ENCODE assay signal across 8 cellular contexts in the genomic region with DNA sequence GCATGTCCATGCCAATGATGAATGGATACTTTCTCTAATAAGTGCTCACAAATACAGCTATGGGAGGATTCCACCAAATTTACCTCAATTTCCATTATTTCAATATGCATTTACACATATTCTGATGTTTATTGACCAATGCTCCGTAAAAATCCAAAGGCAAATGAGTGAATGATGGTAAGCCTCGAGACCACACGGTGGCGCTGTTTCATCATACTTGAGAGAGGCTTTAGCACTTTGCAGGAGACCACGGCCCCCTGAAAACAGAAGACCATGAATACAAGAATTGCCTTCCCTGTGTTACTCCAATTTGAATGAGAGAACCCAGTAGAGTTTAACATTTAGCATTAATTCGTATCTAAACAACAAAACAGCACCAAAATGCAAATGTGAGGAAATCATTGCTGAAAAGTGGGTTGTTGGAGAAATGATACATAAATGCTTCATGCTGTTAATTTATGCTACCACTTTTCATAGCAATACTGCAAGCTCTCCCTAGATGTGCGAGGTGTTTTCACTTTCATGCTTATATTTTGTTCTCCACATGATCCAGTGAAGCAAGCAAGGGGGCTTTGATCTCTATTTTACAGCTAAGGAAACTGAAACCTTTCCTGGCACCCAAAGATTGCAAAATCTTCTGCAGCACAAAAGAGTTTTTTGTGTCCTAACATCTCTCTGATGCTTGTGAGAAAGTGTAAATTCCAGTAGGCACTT. TPM values are rescaled to one million over a fixed set of nuclear protein-coding genes. Genes with fewer than 3 reads are reported as not detected.
DNase-seq lines count a peak whose midpoint lies in the region; ATAC-seq, FAIRE-seq and TF ChIP-seq lines count a peak whose summit lies in the region.

No MANE protein-coding gene starts in this region.

- intact Hi-C loops in gastrocnemius medialis (cut with DNase I; ENCODE audit: low total_unique reads) = loop anchor here (1.0 kb wide), 3 partner anchors 180 to 486 kb away; no protein-coding TSS in a partner anchor

- no peaks in the 10 kb centered on the region for H3K79me2 ChIP-seq in astrocyte (ENCODE audit: insufficient read depth, low read length)

- no peak overlapping the region for H3K4me2 ChIP-seq in astrocyte (ENCODE audit: low read length)

- no peak overlapping the region for H3K9ac ChIP-seq in astrocyte (ENCODE audit: low read length)

- no peaks in the 10 kb centered on the region for H3K36me3 Mint-ChIP-seq in astrocyte (ENCODE audit: low read depth, unreplicated experiment)

- H3K27ac ChIP-seq in astrocyte (ENCODE audit: low read depth, low read length) (no peak overlapping the region), gastrocnemius medialis (no peak overlapping the region)

- H3K4me3 Mint-ChIP-seq in astrocyte (ENCODE audit: unreplicated experiment) = no peak overlapping the region

- H2AFZ ChIP-seq in astrocyte (ENCODE audit: low read depth, low read length) = no peak overlapping the region

- in situ Hi-C loops in GM13976 (cut with MboI; ENCODE audit: low sequenced_read_pairs, unreplicated experiment) (loop anchor here (5.0 to 10.0 kb wide), 2 partner anchors 185 to 482 kb away; no protein-coding TSS in a partner anchor), gastrocnemius medialis (cut with MboI; ENCODE audit: low sequenced_read_pairs in 4 of 4) (loop anchor here (5.0 kb wide), 4 partner anchors 180 to 485 kb away; no protein-coding TSS in a partner anchor)

- no peak for TF ChIP-seq POLR2A in gastrocnemius medialis (IDR thresholded peaks at IDR 0.05)

- peaks cover 4% of the 10 kb centered on the region for H3K4me1 ChIP-seq in astrocyte (ENCODE audit: insufficient read depth, low read length)
- H3K4me1 ChIP-seq in gastrocnemius medialis = peaks cover 0 to 8% of the 10 kb centered on the region in 2 donors

- no peak overlapping the region for H3K4me3 ChIP-seq in astrocyte (ENCODE audit: insufficient read depth, low read depth, low read length)
- H3K4me3 ChIP-seq in gastrocnemius medialis = no peak overlapping the region

- H3K9me3 Mint-ChIP-seq in astrocyte (ENCODE audit: unreplicated experiment) = no peaks in the 10 kb centered on the region

- peaks cover 11% of the 10 kb centered on the region for H3K27me3 Mint-ChIP-seq in astrocyte (ENCODE audit: low read depth, unreplicated experiment)

- peaks cover 3% of the 10 kb centered on the region for H3K4me1 Mint-ChIP-seq in astrocyte (ENCODE audit: low read depth, unreplicated experiment)

- no peaks in the 10 kb centered on the region for H3K9me3 ChIP-seq in astrocyte (ENCODE audit: insufficient read depth, low read depth, low read length)
- no peaks in the 10 kb centered on the region for H3K9me3 ChIP-seq in gastrocnemius medialis

- peak; percentile 73 for FAIRE-seq in astrocyte (lab: Jason Lieb, UNC)

- TF ChIP-seq CTCF in GM13976 (IDR thresholded peaks at IDR 0.05; ENCODE audit: borderline replicate concordance, control extremely low read depth, extremely low read depth, insufficient read depth, missing control alignments) = peak; percentile 79
- TF ChIP-seq CTCF in astrocyte (IDR thresholded peaks at IDR 0.05; ENCODE audit: insufficient read depth, low read depth, low read length) = peak; percentile 93
- peak; percentile 67 to 87 (median 80) for TF ChIP-seq CTCF in gastrocnemius medialis (IDR thresholded peaks at IDR 0.05 in 4 of 5, conservative IDR thresholded peaks at IDR 0.05 in 1 of 5)

- no peak overlapping the region for H3K27ac Mint-ChIP-seq in astrocyte (ENCODE audit: unreplicated experiment)

- H3K36me3 ChIP-seq in astrocyte (ENCODE audit: insufficient read depth, low read length) (no peaks in the 10 kb centered on the region), gastrocnemius medialis (no peaks in the 10 kb centered on the region)

- no peaks in the 10 kb centered on the region for H4K20me1 ChIP-seq in astrocyte (ENCODE audit: insufficient read depth, low read length)

- peak; percentile 47 to 55 for ATAC-seq in gastrocnemius medialis
- no peak for ATAC-seq in GM21529 (IDR thresholded peaks at IDR 0.05; ENCODE audit: unreplicated experiment)

- peak; percentile 67 for DNase-seq in A172 (ENCODE audit: low spot score)
- DNase-seq in GM13976 (ENCODE audit: low spot score) = peak; percentile 47
- DNase-seq in NCI-H1417 treated with DMSO at 0.1 percent for 48 hours (lab: John Stamatoyannopoulos, UW) = peak; percentile 36
- DNase-seq in T-helper 1 cell = peak; percentile 26 to 53 (median 32)
- peak; percentile 41 for DNase-seq in astrocyte (ENCODE audit: low read depth)
- peak; percentile 66 to 77 for DNase-seq in hippocampal formation (lab: John Stamatoyannopoulos, UW)
- DNase-seq in gastrocnemius medialis = peak in 1 of 2 donors; percentile 29

- peaks cover 19% of the 10 kb centered on the region for H3K27me3 ChIP-seq in astrocyte (ENCODE audit: insufficient read depth, low read length)
- H3K27me3 ChIP-seq in gastrocnemius medialis = peaks cover 0 to 8% (median 0%) of the 10 kb centered on the region in 3 donors

RNA-seq across cellular contexts. Expression of a gene that starts 35.4 kb away (rescaled TPM):
- total RNA-seq in A172 (2014; rRNA removed; shearing (Covaris generic)) = not detected in 2 replicates
- total RNA-seq in astrocyte = 0.45 and 0.72 TPM in 2 replicates
- 1 to 10 TPM in 1 of 4 donors, under 1 TPM in 3; 0.25 to 1.2 (median 0.63) TPM for total RNA-seq in gastrocnemius medialis
